ENCODE assay signal across 10 cellular contexts in the genomic region with DNA sequence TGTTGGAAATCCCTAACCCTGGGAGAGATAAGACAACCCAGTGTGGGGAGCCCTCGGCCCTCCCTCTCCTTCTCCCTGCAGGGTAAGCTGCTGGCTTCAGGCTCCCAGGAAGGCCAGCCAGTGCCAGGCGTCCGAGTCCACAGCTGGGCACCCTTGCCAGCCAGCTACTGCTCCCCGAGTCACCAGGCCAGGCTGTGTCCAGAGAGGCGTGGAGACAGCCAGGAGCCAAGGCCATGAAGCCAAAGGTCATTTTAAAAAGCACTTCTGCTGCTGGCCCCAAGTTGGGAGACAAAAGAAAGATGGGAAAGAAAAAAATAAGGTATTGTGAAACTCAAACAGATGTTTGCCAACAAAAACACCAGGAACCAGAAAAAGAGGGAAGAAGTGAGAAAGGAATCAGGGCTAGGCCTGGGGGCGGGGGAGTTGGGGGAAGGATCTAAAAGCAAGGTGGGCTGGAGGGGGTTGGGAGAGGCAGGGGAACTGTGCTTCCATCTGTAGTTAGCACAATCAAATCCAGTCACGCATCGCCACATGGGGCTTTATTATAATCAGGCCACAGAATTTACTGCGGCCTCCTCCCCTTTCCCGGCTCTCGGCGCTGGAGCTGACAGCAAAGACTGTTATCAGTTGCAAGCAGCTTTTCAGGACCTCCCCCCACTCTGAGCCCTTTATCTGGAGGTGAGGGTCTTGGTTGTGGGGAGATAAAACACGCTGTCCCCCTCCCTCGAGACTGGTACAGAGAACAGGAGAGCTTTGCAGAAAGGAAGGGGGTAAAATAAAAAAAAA. TPM values are rescaled to one million over a fixed set of nuclear protein-coding genes. Genes with fewer than 3 reads are reported as not detected.
DNase-seq lines count a peak whose midpoint lies in the region; ATAC-seq and TF ChIP-seq lines count a peak whose summit lies in the region.
"Had no signal": no experiment of that assay in that cellular context is flagged by ENCODE, and none has a peak within 500 bp of the region (broad histone marks: within the 10 kb centered on the region; RNA-seq: fewer than 3 reads in every experiment).

No MANE protein-coding gene starts in this region.

- ATAC-seq in HG03139 (IDR thresholded peaks at IDR 0.05; ENCODE audit: unreplicated experiment) (no peak), GM19452 (IDR thresholded peaks at IDR 0.05; ENCODE audit: unreplicated experiment) (no peak)

- no peak overlapping the region for H3K27ac Mint-ChIP-seq in activated naive CD8-positive, alpha-beta T cell treated with anti-CD3 and anti-CD28 coated beads for 36 hours

- no peak overlapping the region for H3K4me3 Mint-ChIP-seq in activated naive CD8-positive, alpha-beta T cell treated with anti-CD3 and anti-CD28 coated beads for 36 hours

- DNase-seq in KBM-7 = peak; percentile 20
- peak; percentile 32 to 72 for DNase-seq in cardiac fibroblast (ENCODE audit: low read depth in 2 of 2)
- DNase-seq in iPS-NIHi11 (ENCODE audit: low spot score) = peak; percentile 57
- DNase-seq in skeletal muscle cell (ENCODE audit: low read depth) = peak; percentile 20
- DNase-seq in NOMO-1 treated with DMSO at 0.1 percent for 48 hours (lab: John Stamatoyannopoulos, UW; ENCODE audit: unreplicated experiment) = no peak
- no peak for DNase-seq in activated naive CD8-positive, alpha-beta T cell treated with anti-CD3 and anti-CD28 coated beads for 36 hours
- DNase-seq: trophoblast cell had no signal

- H3K36me3 Mint-ChIP-seq in activated naive CD8-positive, alpha-beta T cell treated with anti-CD3 and anti-CD28 coated beads for 36 hours = peaks cover 25% of the 10 kb centered on the region

- H3K4me1 Mint-ChIP-seq in activated naive CD8-positive, alpha-beta T cell treated with anti-CD3 and anti-CD28 coated beads for 36 hours = peaks cover 22% of the 10 kb centered on the region

- H3K4me3 ChIP-seq in cardiac fibroblast (replicated peaks in 1 of 2; ENCODE audit: low read depth in 2 of 2, low read length in 2 of 2) (no peak overlapping the region), skeletal muscle cell (ENCODE audit: low read depth, low read length) (no peak overlapping the region)
- H3K4me3 ChIP-seq: heart right ventricle had no signal

- TF ChIP-seq CTCF in cardiac fibroblast (IDR thresholded peaks at IDR 0.05; ENCODE audit: low read depth, low read length) = no peak

- H3K9me3 Mint-ChIP-seq in activated naive CD8-positive, alpha-beta T cell treated with anti-CD3 and anti-CD28 coated beads for 36 hours = no peaks in the 10 kb centered on the region

- H3K27me3 Mint-ChIP-seq in activated naive CD8-positive, alpha-beta T cell treated with anti-CD3 and anti-CD28 coated beads for 36 hours = no peaks in the 10 kb centered on the region

- in situ Hi-C loops in KBM-7 (cut with MboI; ENCODE audit: low pct_unique_long_range_greater_than_20kb, low sequenced_read_pairs) = no loop called here

RNA-seq across cellular contexts. Expression of gene RBM19, which starts 33.5 kb away (rescaled TPM):
- 10 to 100 TPM; 86.9 to 89.8 TPM for total RNA-seq in activated naive CD8-positive, alpha-beta T cell treated with anti-CD3 and anti-CD28 coated beads for 36 hours

Comparison
In these comparisons a context has a peak if more than half of its experiments do, and no peak if none do; other contexts are left out.
1. DNase-seq: peak in KBM-7 (single experiment), cardiac fibroblast (2 of 2), iPS-NIHi11 (single experiment) and skeletal muscle cell (single experiment); none in NOMO-1 treated with DMSO at 0.1 percent for 48 hours (single experiment) and activated naive CD8-positive, alpha-beta T cell treated with anti-CD3 and anti-CD28 coated beads for 36 hours (single experiment).